ENCODE assay signal across 17 cellular contexts in genomic region chr12:9606247-9606646, GRCh38. TPM values are rescaled to one million over a fixed set of nuclear protein-coding genes. Genes with fewer than 3 reads are reported as not detected.
DNase-seq lines count a peak whose midpoint lies in the region; ATAC-seq and TF ChIP-seq lines count a peak whose summit lies in the region.
"Had no signal": no experiment of that assay in that cellular context is flagged by ENCODE, and none has a peak within 500 bp of the region (broad histone marks: within the 10 kb centered on the region; RNA-seq: fewer than 3 reads in every experiment).

No MANE protein-coding gene starts in this region.

- H3K27me3 Mint-ChIP-seq in activated T-cell treated with anti-CD3 and anti-CD28 coated beads, Interleukin-2, amount 50 U/mL, for 4 hours (ENCODE audit: low read depth): no peaks in the 10 kb centered on the region
- no peaks in the 10 kb centered on the region for H3K27me3 Mint-ChIP-seq in CD8-positive, alpha-beta T cell (ENCODE audit: low read depth)
- H3K27me3 Mint-ChIP-seq in activated CD8-positive, alpha-beta T cell treated with anti-CD3 and anti-CD28 coated beads, Interleukin-2, amount 10 ng/mL, durations not matched to agents 7 days and 5 days (ENCODE audit: low read depth): no peaks in the 10 kb centered on the region
- no peaks in the 10 kb centered on the region for H3K27me3 Mint-ChIP-seq in natural killer cell (ENCODE audit: low read depth in 2 of 2)

- POLR2A ChIA-PET in CD8-positive, alpha-beta T cell (lab: Charles Lee): no interaction called here
- POLR2A ChIA-PET in activated CD8-positive, alpha-beta T cell treated with anti-CD3 and anti-CD28 coated beads, Interleukin-2, amount 10 ng/mL, durations not matched to agents 7 days and 5 days (lab: Charles Lee): no interaction called here

- TF ChIP-seq POLR2A in Peyer's patch (IDR thresholded peaks at IDR 0.05): no peak

- H3K27ac ChIP-seq in CD8-positive, alpha-beta T cell (ENCODE audit: low read depth, low read length): no peak overlapping the region
- peak overlapping the region in 1 of 4 donors; percentile 30 for H3K27ac ChIP-seq in Peyer's patch

- no peak for DNase-seq in activated T-cell treated with anti-CD3 and anti-CD28 coated beads, Interleukin-2, amount 50 U/mL, for 4 hours
- DNase-seq in activated T-cell treated with anti-CD3 and anti-CD28 coated beads, Interleukin-2, amount 50 U/mL, for 48 hours: no peak
- no peak for DNase-seq in CD8-positive, alpha-beta T cell
- DNase-seq in activated CD8-positive, alpha-beta T cell treated with anti-CD3 and anti-CD28 coated beads, Interleukin-2, amount 10 ng/mL, durations not matched to agents 7 days and 5 days: no peak
- DNase-seq in natural killer cell: no peak
- DNase-seq in stimulated activated CD4-positive, alpha-beta T cell treated with anti-CD3 and anti-CD28 coated beads, Interleukin-1b, Interleukin-23, amount 100 ng/mL, for 48 hours: no peak
- DNase-seq in NCI-H146 treated with DMSO at 0.1 percent for 48 hours (lab: John Stamatoyannopoulos, UW; ENCODE audit: unreplicated experiment): no peak
- DNase-seq in Peyer's patch: no peak
- DNase-seq: DMS79, NCI-H1105, NCI-H1694 treated with DMSO at 0.1 percent for 48 hours, NCI-H510A, NCI-H774, RPMI8226, SHP77 treated with DMSO at 0.1 percent for 48 hours had no signal

- no peaks in the 10 kb centered on the region for H3K27me3 ChIP-seq in CD8-positive, alpha-beta T cell (ENCODE audit: insufficient read depth, low read length)
- no peaks in the 10 kb centered on the region for H3K27me3 ChIP-seq in Peyer's patch

- H3K9me3 Mint-ChIP-seq in activated T-cell treated with anti-CD3 and anti-CD28 coated beads, Interleukin-2, amount 50 U/mL, for 4 hours: peaks cover 4% of the 10 kb centered on the region
- no peaks in the 10 kb centered on the region for H3K9me3 Mint-ChIP-seq in CD8-positive, alpha-beta T cell
- H3K9me3 Mint-ChIP-seq in activated CD8-positive, alpha-beta T cell treated with anti-CD3 and anti-CD28 coated beads, Interleukin-2, amount 10 ng/mL, durations not matched to agents 7 days and 5 days (ENCODE audit: insufficient read depth): no peaks in the 10 kb centered on the region
- H3K9me3 Mint-ChIP-seq in natural killer cell: no peaks in the 10 kb centered on the region

- no peak for TF ChIP-seq CTCF in CD8-positive, alpha-beta T cell (IDR thresholded peaks at IDR 0.05)
- TF ChIP-seq CTCF in natural killer cell (IDR thresholded peaks at IDR 0.05) (no peak), Peyer's patch (IDR thresholded peaks at IDR 0.05) (no peak)

- no peak for ATAC-seq in activated T-cell treated with anti-CD3 and anti-CD28 coated beads, Interleukin-2, amount 50 U/mL, for 4 hours
- no peak for ATAC-seq in CD8-positive, alpha-beta T cell
- no peak for ATAC-seq in activated CD8-positive, alpha-beta T cell treated with anti-CD3 and anti-CD28 coated beads, Interleukin-2, amount 10 ng/mL, durations not matched to agents 7 days and 5 days
- peak; percentile 52 to 65 (median 62) for ATAC-seq in natural killer cell
- ATAC-seq: K562 had no signal

- H3K27ac Mint-ChIP-seq in CD8-positive, alpha-beta T cell: peak overlapping the region; percentile 49
- no peak overlapping the region for H3K27ac Mint-ChIP-seq in activated CD8-positive, alpha-beta T cell treated with anti-CD3 and anti-CD28 coated beads, Interleukin-2, amount 10 ng/mL, durations not matched to agents 7 days and 5 days
- peak overlapping the region; percentile 91 to 97 for H3K27ac Mint-ChIP-seq in natural killer cell

- H3K4me3 ChIP-seq in CD8-positive, alpha-beta T cell (ENCODE audit: low read depth, low read length): no peak overlapping the region
- peak overlapping the region in 2 of 4 donors; percentile 1 to 5 for H3K4me3 ChIP-seq in Peyer's patch
- H3K4me3 ChIP-seq: K562 had no signal

- intact Hi-C loops in CD8-positive, alpha-beta T cell (cut with DNase I, micrococcal nuclease): loop anchor here in 1 of 2 experiments (10.0 kb wide), 1 partner anchor 131 kb away; no protein-coding TSS in a partner anchor
- intact Hi-C loops in natural killer cell (cut with micrococcal nuclease): loop anchor here (1.0 to 2.0 kb wide), 2 partner anchors 9 to 43 kb away; no protein-coding TSS in a partner anchor

- CTCF ChIA-PET in CD8-positive, alpha-beta T cell (lab: Charles Lee): no interaction called here
- CTCF ChIA-PET in activated CD8-positive, alpha-beta T cell treated with anti-CD3 and anti-CD28 coated beads, Interleukin-2, amount 10 ng/mL, durations not matched to agents 7 days and 5 days (lab: Charles Lee): no interaction called here

- H3K9me3 ChIP-seq in CD8-positive, alpha-beta T cell (ENCODE audit: low read length): no peaks in the 10 kb centered on the region
- H3K9me3 ChIP-seq in Peyer's patch: no peaks in the 10 kb centered on the region

- H3K4me1 Mint-ChIP-seq in activated T-cell treated with anti-CD3 and anti-CD28 coated beads, Interleukin-2, amount 50 U/mL, for 4 hours (ENCODE audit: low read depth): peaks cover 52% of the 10 kb centered on the region
- H3K4me1 Mint-ChIP-seq in CD8-positive, alpha-beta T cell (ENCODE audit: low read depth): peaks cover 24% of the 10 kb centered on the region
- H3K4me1 Mint-ChIP-seq in activated CD8-positive, alpha-beta T cell treated with anti-CD3 and anti-CD28 coated beads, Interleukin-2, amount 10 ng/mL, durations not matched to agents 7 days and 5 days (ENCODE audit: low read depth): peaks cover 13% of the 10 kb centered on the region
- H3K4me1 Mint-ChIP-seq in natural killer cell: peaks cover 65 to 74% of the 10 kb centered on the region in 2 donors

- peaks cover 18% of the 10 kb centered on the region for H3K4me1 ChIP-seq in CD8-positive, alpha-beta T cell (ENCODE audit: insufficient read depth, low read length)
- no peaks in the 10 kb centered on the region for H3K4me1 ChIP-seq in Peyer's patch

- H3K36me3 ChIP-seq in CD8-positive, alpha-beta T cell (ENCODE audit: insufficient read depth, low read length): no peaks in the 10 kb centered on the region
- no peaks in the 10 kb centered on the region for H3K36me3 ChIP-seq in Peyer's patch

- no peaks in the 10 kb centered on the region for H3K36me3 Mint-ChIP-seq in activated T-cell treated with anti-CD3 and anti-CD28 coated beads, Interleukin-2, amount 50 U/mL, for 4 hours (ENCODE audit: insufficient read depth)
- H3K36me3 Mint-ChIP-seq in CD8-positive, alpha-beta T cell: peaks cover 2% of the 10 kb centered on the region
- H3K36me3 Mint-ChIP-seq in activated CD8-positive, alpha-beta T cell treated with anti-CD3 and anti-CD28 coated beads, Interleukin-2, amount 10 ng/mL, durations not matched to agents 7 days and 5 days (ENCODE audit: low read depth): peaks cover 27% of the 10 kb centered on the region
- H3K36me3 Mint-ChIP-seq in natural killer cell: peaks cover 17% of the 10 kb centered on the region

- peak overlapping the region; percentile 58 for H3K4me3 Mint-ChIP-seq in activated T-cell treated with anti-CD3 and anti-CD28 coated beads, Interleukin-2, amount 50 U/mL, for 4 hours
- H3K4me3 Mint-ChIP-seq in CD8-positive, alpha-beta T cell: peak overlapping the region; percentile 75
- H3K4me3 Mint-ChIP-seq in activated CD8-positive, alpha-beta T cell treated with anti-CD3 and anti-CD28 coated beads, Interleukin-2, amount 10 ng/mL, durations not matched to agents 7 days and 5 days: peak overlapping the region; percentile 1
- H3K4me3 Mint-ChIP-seq in natural killer cell: peak overlapping the region; percentile 90

RNA-seq across cellular contexts. Expression of gene KLRB1, which starts 1.5 kb away (rescaled TPM):
- 1 to 10 TPM in 2 of 3 donors, under 1 TPM in 1; 0.56 to 2.2 (median 1.1) TPM for total RNA-seq in activated T-cell treated with anti-CD3 and anti-CD28 coated beads, Interleukin-2, amount 50 U/mL, for 4 hours
- total RNA-seq in CD8-positive, alpha-beta T cell: 10 to 100 TPM; 58.3 to 62.0 TPM
- total RNA-seq in activated CD8-positive, alpha-beta T cell treated with anti-CD3 and anti-CD28 coated beads, Interleukin-2, amount 10 ng/mL, durations not matched to agents 7 days and 5 days: 1 to 10 TPM; 6.0 to 6.3 TPM
- total RNA-seq in natural killer cell: 100 to 1,000 TPM; 194 to 310 (median 216) TPM
- total RNA-seq in Peyer's patch: 1 to 10 TPM in 3 of 4 donors, not detected in 1; 1.1 to 6.3 (median 3.9) TPM
- total RNA-seq: H4, K562 had no signal

Comparison
In these comparisons a context has a peak if more than half of its experiments do, and no peak if none do; other contexts are left out.
1. ATAC-seq: peak in natural killer cell (3 of 3); none in activated T-cell treated with anti-CD3 and anti-CD28 coated beads, Interleukin-2, amount 50 U/mL, for 4 hours (0 of 2), CD8-positive, alpha-beta T cell (single experiment) and activated CD8-positive, alpha-beta T cell treated with anti-CD3 and anti-CD28 coated beads, Interleukin-2, amount 10 ng/mL, durations not matched to agents 7 days and 5 days (single experiment).
2. H3K4me3 Mint-ChIP-seq: peak in every context shown above with its lines; median percentile 90 in natural killer cell; 75 in CD8-positive, alpha-beta T cell; 58 in activated T-cell treated with anti-CD3 and anti-CD28 coated beads, Interleukin-2, amount 50 U/mL, for 4 hours; 1 in activated CD8-positive, alpha-beta T cell treated with anti-CD3 and anti-CD28 coated beads, Interleukin-2, amount 10 ng/mL, durations not matched to agents 7 days and 5 days.
3. RNA of gene KLRB1, which starts 1.5 kb away (total RNA-seq): 194 to 310 TPM in natural killer cell and 58.3 to 62.0 TPM in CD8-positive, alpha-beta T cell; 6.0 to 6.3 TPM in activated CD8-positive, alpha-beta T cell treated with anti-CD3 and anti-CD28 coated beads, Interleukin-2, amount 10 ng/mL, durations not matched to agents 7 days and 5 days, 1.1 to 6.3 TPM in Peyer's patch and 0.56 to 2.2 TPM in activated T-cell treated with anti-CD3 and anti-CD28 coated beads, Interleukin-2, amount 50 U/mL, for 4 hours; every median in the first group is over 4 times any median in the second.